ENCODE assay signal across 8 cellular contexts in genomic region chr1:201538618-201539551, GRCh38. TPM values are rescaled to one million over a fixed set of nuclear protein-coding genes. Genes with fewer than 3 reads are reported as not detected.
DNase-seq lines count a peak whose midpoint lies in the region; ATAC-seq and TF ChIP-seq lines count a peak whose summit lies in the region.

NAV1 (plus strand) TSS chr1:201539127; CDS start chr1:201622885, 83,758 bp downstream.

- DNase-seq in DMS153 treated with DMSO at 0.1 percent for 48 hours (lab: John Stamatoyannopoulos, UW; ENCODE audit: unreplicated experiment) (peak; percentile 82), fibroblast of gingiva (ENCODE audit: low read depth) (peak; percentile 89), mucosa of gallbladder (ENCODE audit: low spot score) (no peak), type B pancreatic cell (ENCODE audit: extremely low spot score, unreplicated experiment) (peak; percentile 79), GM19238 (ENCODE audit: insufficient read length, low spot score) (no peak)

- no peak within 1 kb of the TSS; the same call in 1 of the 2 replicates for H3K27ac ChIP-seq in HUES6 (ENCODE audit: low read depth, low read length)

- H3K36me3 Mint-ChIP-seq in type B pancreatic cell = no peaks in the 10 kb centered on the region

- H3K36me3 ChIP-seq in HUES6 (ENCODE audit: control insufficient read depth, insufficient read depth, low read length) = no peaks in the 10 kb centered on the region

- H3K9ac ChIP-seq in HUES6 (ENCODE audit: low read length) = peak within 1 kb of the TSS; percentile 36

- peaks cover 11% of the 10 kb centered on the region for H3K4me1 ChIP-seq in HUES6 (ENCODE audit: control insufficient read depth, insufficient read depth, low read length)

- H3K9me3 Mint-ChIP-seq in type B pancreatic cell = no peaks in the 10 kb centered on the region

- no peaks in the 10 kb centered on the region for H3K9me3 ChIP-seq in HUES6 (ENCODE audit: control insufficient read depth, insufficient read depth, low read depth, low read length)

- ATAC-seq in GM18867 (IDR thresholded peaks at IDR 0.05; ENCODE audit: unreplicated experiment) = no peak

- H3K27ac Mint-ChIP-seq in type B pancreatic cell = peak within 1 kb of the TSS; percentile 82

- peak within 1 kb of the TSS; percentile 93 for H3K4me3 Mint-ChIP-seq in type B pancreatic cell

- H3K27me3 ChIP-seq in HUES6 (ENCODE audit: control insufficient read depth, insufficient read depth, low read length) = peaks cover 52% of the 10 kb centered on the region

- peaks cover 22% of the 10 kb centered on the region for H3K4me1 Mint-ChIP-seq in type B pancreatic cell (ENCODE audit: unreplicated experiment)

- TF ChIP-seq CTCF in WI38 (IDR thresholded peaks at IDR 0.05; ENCODE audit: low read depth, low read length) (no peak), type B pancreatic cell (conservative IDR thresholded peaks at IDR 0.05) (peak; percentile 42)

- H3K4me3 ChIP-seq in HUES6 (ENCODE audit: low read depth, low read length) = peak within 1 kb of the TSS; percentile 83
- H3K4me3 ChIP-seq in WI38 (ENCODE audit: low read depth, low read length) = peak within 1 kb of the TSS; percentile 88

- peaks cover 49% of the 10 kb centered on the region for H3K27me3 Mint-ChIP-seq in type B pancreatic cell

RNA-seq across cellular contexts. Expression of gene NAV1, which starts in this region (rescaled TPM):
- 22.0 TPM for total RNA-seq in mucosa of gallbladder
- 38.1 and 44.9 TPM in 2 replicates for total RNA-seq in type B pancreatic cell (ENCODE audit: low replicate concordance)

Comparison
In these comparisons a context has a peak if more than half of its experiments do, and no peak if none do; other contexts are left out.
1. DNase-seq: peak in DMS153 treated with DMSO at 0.1 percent for 48 hours (single experiment), fibroblast of gingiva (single experiment) and type B pancreatic cell (single experiment); none in mucosa of gallbladder (single experiment) and GM19238 (single experiment).